ENCODE assay signal across 2 cellular contexts in the genomic region with DNA sequence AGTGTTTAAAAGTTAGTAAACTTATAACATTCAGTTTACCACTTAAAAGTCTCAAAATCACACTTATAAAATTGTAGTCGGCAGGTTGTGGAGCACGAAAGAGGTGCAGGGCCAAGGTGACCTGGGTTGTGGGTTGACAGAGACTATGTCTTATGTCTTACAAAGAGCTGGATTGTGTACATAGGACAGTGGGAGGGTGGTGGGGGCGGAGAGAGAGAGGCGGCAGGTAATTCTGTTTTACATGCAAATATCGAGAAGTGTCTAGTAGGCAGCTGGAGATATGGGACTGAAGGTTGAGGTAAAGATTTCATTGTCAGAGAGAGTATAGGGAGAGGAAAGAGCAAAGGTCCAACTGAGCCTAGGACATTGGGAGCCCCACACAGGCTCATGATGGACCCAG.
TF ChIP-seq lines count a peak whose summit lies in the region.

No MANE protein-coding gene starts in this region.

TF ChIP-seq in GM23338, 12 proteins besides CTCF, POLR2A, EP300 and RAD21 (continues in another document):
- TF ChIP-seq, protein P1, sequence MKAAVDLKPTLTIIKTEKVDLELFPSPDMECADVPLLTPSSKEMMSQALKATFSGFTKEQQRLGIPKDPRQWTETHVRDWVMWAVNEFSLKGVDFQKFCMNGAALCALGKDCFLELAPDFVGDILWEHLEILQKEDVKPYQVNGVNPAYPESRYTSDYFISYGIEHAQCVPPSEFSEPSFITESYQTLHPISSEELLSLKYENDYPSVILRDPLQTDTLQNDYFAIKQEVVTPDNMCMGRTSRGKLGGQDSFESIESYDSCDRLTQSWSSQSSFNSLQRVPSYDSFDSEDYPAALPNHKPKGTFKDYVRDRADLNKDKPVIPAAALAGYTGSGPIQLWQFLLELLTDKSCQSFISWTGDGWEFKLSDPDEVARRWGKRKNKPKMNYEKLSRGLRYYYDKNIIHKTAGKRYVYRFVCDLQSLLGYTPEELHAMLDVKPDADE (IDR thresholded peaks at IDR 0.05) = no peak
- TF ChIP-seq ZNF114 (CRISPR knock-in tag; IDR thresholded peaks at IDR 0.05) = no peak
- no peak for TF ChIP-seq JUNB (IDR thresholded peaks at IDR 0.05; ENCODE audit: unreplicated experiment)
- no peak for TF ChIP-seq STAT1 (IDR thresholded peaks at IDR 0.05; ENCODE audit: unreplicated experiment)
- TF ChIP-seq EZH2 (IDR thresholded peaks at IDR 0.05; ENCODE audit: low read depth, unreplicated experiment) = no peak
- TF ChIP-seq POLR2AphosphoS5 (IDR thresholded peaks at IDR 0.05; ENCODE audit: low read depth) = no peak
- no peak for TF ChIP-seq NANOG (IDR thresholded peaks at IDR 0.05; ENCODE audit: borderline replicate concordance)
- no peak for TF ChIP-seq EZH2phosphoT487 (IDR thresholded peaks at IDR 0.05; ENCODE audit: unreplicated experiment)
- TF ChIP-seq, protein P2, sequence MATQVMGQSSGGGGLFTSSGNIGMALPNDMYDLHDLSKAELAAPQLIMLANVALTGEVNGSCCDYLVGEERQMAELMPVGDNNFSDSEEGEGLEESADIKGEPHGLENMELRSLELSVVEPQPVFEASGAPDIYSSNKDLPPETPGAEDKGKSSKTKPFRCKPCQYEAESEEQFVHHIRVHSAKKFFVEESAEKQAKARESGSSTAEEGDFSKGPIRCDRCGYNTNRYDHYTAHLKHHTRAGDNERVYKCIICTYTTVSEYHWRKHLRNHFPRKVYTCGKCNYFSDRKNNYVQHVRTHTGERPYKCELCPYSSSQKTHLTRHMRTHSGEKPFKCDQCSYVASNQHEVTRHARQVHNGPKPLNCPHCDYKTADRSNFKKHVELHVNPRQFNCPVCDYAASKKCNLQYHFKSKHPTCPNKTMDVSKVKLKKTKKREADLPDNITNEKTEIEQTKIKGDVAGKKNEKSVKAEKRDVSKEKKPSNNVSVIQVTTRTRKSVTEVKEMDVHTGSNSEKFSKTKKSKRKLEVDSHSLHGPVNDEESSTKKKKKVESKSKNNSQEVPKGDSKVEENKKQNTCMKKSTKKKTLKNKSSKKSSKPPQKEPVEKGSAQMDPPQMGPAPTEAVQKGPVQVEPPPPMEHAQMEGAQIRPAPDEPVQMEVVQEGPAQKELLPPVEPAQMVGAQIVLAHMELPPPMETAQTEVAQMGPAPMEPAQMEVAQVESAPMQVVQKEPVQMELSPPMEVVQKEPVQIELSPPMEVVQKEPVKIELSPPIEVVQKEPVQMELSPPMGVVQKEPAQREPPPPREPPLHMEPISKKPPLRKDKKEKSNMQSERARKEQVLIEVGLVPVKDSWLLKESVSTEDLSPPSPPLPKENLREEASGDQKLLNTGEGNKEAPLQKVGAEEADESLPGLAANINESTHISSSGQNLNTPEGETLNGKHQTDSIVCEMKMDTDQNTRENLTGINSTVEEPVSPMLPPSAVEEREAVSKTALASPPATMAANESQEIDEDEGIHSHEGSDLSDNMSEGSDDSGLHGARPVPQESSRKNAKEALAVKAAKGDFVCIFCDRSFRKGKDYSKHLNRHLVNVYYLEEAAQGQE (IDR thresholded peaks at IDR 0.05; ENCODE audit: unreplicated experiment) = no peak
- TF ChIP-seq, protein P3, sequence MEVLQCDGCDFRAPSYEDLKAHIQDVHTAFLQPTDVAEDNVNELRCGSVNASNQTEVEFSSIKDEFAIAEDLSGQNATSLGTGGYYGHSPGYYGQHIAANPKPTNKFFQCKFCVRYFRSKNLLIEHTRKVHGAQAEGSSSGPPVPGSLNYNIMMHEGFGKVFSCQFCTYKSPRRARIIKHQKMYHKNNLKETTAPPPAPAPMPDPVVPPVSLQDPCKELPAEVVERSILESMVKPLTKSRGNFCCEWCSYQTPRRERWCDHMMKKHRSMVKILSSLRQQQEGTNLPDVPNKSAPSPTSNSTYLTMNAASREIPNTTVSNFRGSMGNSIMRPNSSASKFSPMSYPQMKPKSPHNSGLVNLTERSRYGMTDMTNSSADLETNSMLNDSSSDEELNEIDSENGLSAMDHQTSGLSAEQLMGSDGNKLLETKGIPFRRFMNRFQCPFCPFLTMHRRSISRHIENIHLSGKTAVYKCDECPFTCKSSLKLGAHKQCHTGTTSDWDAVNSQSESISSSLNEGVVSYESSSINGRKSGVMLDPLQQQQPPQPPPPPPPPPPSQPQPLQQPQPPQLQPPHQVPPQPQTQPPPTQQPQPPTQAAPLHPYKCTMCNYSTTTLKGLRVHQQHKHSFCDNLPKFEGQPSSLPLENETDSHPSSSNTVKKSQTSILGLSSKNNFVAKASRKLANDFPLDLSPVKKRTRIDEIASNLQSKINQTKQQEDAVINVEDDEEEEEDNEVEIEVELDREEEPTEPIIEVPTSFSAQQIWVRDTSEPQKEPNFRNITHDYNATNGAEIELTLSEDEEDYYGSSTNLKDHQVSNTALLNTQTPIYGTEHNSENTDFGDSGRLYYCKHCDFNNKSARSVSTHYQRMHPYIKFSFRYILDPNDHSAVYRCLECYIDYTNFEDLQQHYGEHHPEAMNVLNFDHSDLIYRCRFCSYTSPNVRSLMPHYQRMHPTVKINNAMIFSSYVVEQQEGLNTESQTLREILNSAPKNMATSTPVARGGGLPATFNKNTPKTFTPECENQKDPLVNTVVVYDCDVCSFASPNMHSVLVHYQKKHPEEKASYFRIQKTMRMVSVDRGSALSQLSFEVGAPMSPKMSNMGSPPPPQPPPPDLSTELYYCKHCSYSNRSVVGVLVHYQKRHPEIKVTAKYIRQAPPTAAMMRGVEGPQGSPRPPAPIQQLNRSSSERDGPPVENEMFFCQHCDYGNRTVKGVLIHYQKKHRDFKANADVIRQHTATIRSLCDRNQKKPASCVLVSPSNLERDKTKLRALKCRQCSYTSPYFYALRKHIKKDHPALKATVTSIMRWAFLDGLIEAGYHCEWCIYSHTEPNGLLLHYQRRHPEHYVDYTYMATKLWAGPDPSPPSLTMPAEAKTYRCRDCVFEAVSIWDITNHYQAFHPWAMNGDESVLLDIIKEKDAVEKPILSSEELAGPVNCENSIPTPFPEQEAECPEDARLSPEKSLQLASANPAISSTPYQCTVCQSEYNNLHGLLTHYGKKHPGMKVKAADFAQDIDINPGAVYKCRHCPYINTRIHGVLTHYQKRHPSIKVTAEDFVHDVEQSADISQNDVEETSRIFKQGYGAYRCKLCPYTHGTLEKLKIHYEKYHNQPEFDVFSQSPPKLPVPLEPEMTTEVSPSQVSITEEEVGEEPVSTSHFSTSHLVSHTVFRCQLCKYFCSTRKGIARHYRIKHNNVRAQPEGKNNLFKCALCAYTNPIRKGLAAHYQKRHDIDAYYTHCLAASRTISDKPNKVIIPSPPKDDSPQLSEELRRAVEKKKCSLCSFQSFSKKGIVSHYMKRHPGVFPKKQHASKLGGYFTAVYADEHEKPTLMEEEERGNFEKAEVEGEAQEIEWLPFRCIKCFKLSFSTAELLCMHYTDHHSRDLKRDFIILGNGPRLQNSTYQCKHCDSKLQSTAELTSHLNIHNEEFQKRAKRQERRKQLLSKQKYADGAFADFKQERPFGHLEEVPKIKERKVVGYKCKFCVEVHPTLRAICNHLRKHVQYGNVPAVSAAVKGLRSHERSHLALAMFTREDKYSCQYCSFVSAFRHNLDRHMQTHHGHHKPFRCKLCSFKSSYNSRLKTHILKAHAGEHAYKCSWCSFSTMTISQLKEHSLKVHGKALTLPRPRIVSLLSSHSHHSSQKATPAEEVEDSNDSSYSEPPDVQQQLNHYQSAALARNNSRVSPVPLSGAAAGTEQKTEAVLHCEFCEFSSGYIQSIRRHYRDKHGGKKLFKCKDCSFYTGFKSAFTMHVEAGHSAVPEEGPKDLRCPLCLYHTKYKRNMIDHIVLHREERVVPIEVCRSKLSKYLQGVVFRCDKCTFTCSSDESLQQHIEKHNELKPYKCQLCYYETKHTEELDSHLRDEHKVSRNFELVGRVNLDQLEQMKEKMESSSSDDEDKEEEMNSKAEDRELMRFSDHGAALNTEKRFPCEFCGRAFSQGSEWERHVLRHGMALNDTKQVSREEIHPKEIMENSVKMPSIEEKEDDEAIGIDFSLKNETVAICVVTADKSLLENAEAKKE (CRISPR knock-in tag; IDR thresholded peaks at IDR 0.05) = no peak

TF ChIP-seq in H1, 55 proteins besides CTCF, POLR2A, EP300 and RAD21:
- TF ChIP-seq, protein P4, sequence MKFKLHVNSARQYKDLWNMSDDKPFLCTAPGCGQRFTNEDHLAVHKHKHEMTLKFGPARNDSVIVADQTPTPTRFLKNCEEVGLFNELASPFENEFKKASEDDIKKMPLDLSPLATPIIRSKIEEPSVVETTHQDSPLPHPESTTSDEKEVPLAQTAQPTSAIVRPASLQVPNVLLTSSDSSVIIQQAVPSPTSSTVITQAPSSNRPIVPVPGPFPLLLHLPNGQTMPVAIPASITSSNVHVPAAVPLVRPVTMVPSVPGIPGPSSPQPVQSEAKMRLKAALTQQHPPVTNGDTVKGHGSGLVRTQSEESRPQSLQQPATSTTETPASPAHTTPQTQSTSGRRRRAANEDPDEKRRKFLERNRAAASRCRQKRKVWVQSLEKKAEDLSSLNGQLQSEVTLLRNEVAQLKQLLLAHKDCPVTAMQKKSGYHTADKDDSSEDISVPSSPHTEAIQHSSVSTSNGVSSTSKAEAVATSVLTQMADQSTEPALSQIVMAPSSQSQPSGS (IDR thresholded peaks at IDR 0.05; ENCODE audit: low read length) = no peak
- TF ChIP-seq CBX5 (IDR thresholded peaks at IDR 0.05; ENCODE audit: low read depth, low read length) = no peak
- no peak for TF ChIP-seq BRCA1 (IDR thresholded peaks at IDR 0.05; ENCODE audit: low read depth, low read length)
- TF ChIP-seq SP4 (IDR thresholded peaks at IDR 0.05; ENCODE audit: low read length) = no peak
- TF ChIP-seq POU5F1 (IDR thresholded peaks at IDR 0.05; ENCODE audit: low read depth, low read length) = no peak
- TF ChIP-seq SIN3A (conservative IDR thresholded peaks at IDR 0.05 in 1 of 2, IDR thresholded peaks at IDR 0.05 in 1 of 2; ENCODE audit: low read depth in 1 of 2, low read length in 2 of 2) = no peak
- TF ChIP-seq CHD1 (IDR thresholded peaks at IDR 0.05; ENCODE audit: low read depth, low read length) = no peak
- no peak for TF ChIP-seq KDM4A (IDR thresholded peaks at IDR 0.05; ENCODE audit: low read depth, low read length, severe bottlenecking)
- no peak for TF ChIP-seq HDAC6 (IDR thresholded peaks at IDR 0.05; ENCODE audit: low read depth, low read length)
- no peak for TF ChIP-seq SAP30 (IDR thresholded peaks at IDR 0.05; ENCODE audit: insufficient read depth, insufficient replicate concordance, low read length)
- TF ChIP-seq BACH1 (IDR thresholded peaks at IDR 0.05; ENCODE audit: low read length) = no peak
- no peak for TF ChIP-seq HDAC2 (IDR thresholded peaks at IDR 0.05; ENCODE audit: borderline replicate concordance in 1 of 2, low read depth in 2 of 2, low read length in 2 of 2)
- TF ChIP-seq GTF2F1 (IDR thresholded peaks at IDR 0.05; ENCODE audit: borderline replicate concordance, low read depth, low read length) = no peak
- no peak for TF ChIP-seq RNF2 (IDR thresholded peaks at IDR 0.05; ENCODE audit: borderline replicate concordance, low read depth, low read length, missing control alignments, poor library complexity, severe bottlenecking)
- TF ChIP-seq EZH2 (IDR thresholded peaks at IDR 0.05; ENCODE audit: low read depth, low read length, severe bottlenecking) = no peak
- no peak for TF ChIP-seq RFX5 (IDR thresholded peaks at IDR 0.05; ENCODE audit: borderline replicate concordance, low read depth, low read length)
- TF ChIP-seq SIX5 (IDR thresholded peaks at IDR 0.05; ENCODE audit: low read depth, low read length) = no peak
- TF ChIP-seq SRF (IDR thresholded peaks at IDR 0.05; ENCODE audit: low read depth, low read length) = no peak
- no peak for TF ChIP-seq TAF1 (IDR thresholded peaks at IDR 0.05; ENCODE audit: low read depth, low read length)
